Comparison of ENCODE assay signal across 16 cellular contexts in the genomic region with DNA sequence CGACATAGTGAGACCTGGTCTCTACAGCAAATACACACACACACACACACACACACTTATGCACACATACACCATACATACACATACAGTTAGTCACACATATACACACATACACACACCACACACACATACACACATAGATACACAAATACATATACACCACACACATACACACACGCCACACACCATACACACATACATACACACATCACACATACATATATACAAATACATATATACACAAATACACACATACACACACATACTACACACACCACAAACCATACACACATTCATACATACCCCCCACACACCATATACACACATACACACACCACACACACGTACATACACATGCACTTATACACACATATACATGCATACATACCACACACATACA. TPM values are rescaled to one million over a fixed set of nuclear protein-coding genes. Genes with fewer than 3 reads are reported as not detected.
DNase-seq lines count a peak whose midpoint lies in the region; ATAC-seq, FAIRE-seq and TF ChIP-seq lines count a peak whose summit lies in the region.
"Had no signal": no experiment of that assay in that cellular context is flagged by ENCODE, and none has a peak within 500 bp of the region (broad histone marks: within the 10 kb centered on the region; RNA-seq: fewer than 3 reads in every experiment).

No MANE protein-coding gene starts in this region.

- intact Hi-C loops in ascending aorta (cut with DNase I), result no loop called here

- no peak for TF ChIP-seq RAD21 in A549 (conservative IDR thresholded peaks at IDR 0.05 in 1 of 2, IDR thresholded peaks at IDR 0.05 in 1 of 2)

- H3K4me3 ChIP-seq in A549 (no peak overlapping the region), ACC112 (ENCODE audit: low read depth, low read length) (no peak overlapping the region), ascending aorta (no peak overlapping the region), lung (no peak overlapping the region)
- H3K4me3 ChIP-seq: gastrocnemius medialis, mucosa of descending colon, thyroid gland had no signal

- POLR2A ChIA-PET in A549 (lab: Yijun Ruan, JAX), result no interaction called here

- TF ChIP-seq EP300 in A549 (IDR thresholded peaks at IDR 0.05), result no peak

- no peak for FAIRE-seq in A549 (lab: Jason Lieb, UNC)
- FAIRE-seq: H54 had no signal

- H3K27me3 ChIP-seq in ACC112 (ENCODE audit: insufficient read depth, low read length) (no peaks in the 10 kb centered on the region), ascending aorta (no peaks in the 10 kb centered on the region), lung (ENCODE audit: control insufficient read depth, insufficient read depth) (no peaks in the 10 kb centered on the region)
- H3K27me3 ChIP-seq: gastrocnemius medialis, thyroid gland had no signal

- CTCF ChIA-PET in A549 (lab: Yijun Ruan, JAX), result interaction anchor here (0.8 to 2.4 kb wide), 3 partner anchors 11 to 123 kb away, joined by 3 to 10 read pairs (median 3); no protein-coding TSS in a partner anchor

- WGBS in A549 (ENCODE audit: missing lambda C conversion rate), result 93% methylated on average over 3 of the region's 3 CpGs
- 94 to 96% methylated on average over 3 of the region's 3 CpGs for WGBS in lung, 2 donors

- peaks cover 22% of the 10 kb centered on the region for H3K79me2 ChIP-seq in ACC112 (ENCODE audit: control insufficient read depth, insufficient read depth, low read length, unreplicated experiment)

- H3K27ac ChIP-seq in A549 (peak overlapping the region; percentile 83 to 90), ACC112 (ENCODE audit: low read depth, low read length) (peak overlapping the region; percentile 81), ascending aorta (peak overlapping the region; percentile 98), lung (ENCODE audit: low read depth in 1 of 2, low read length in 1 of 2) (peak overlapping the region; percentile 73 to 97)

- TF ChIP-seq CTCF in A549 (IDR thresholded peaks at IDR 0.05), result no peak
- no peak for TF ChIP-seq CTCF in ascending aorta (IDR thresholded peaks at IDR 0.05)
- TF ChIP-seq CTCF in lung (IDR thresholded peaks at IDR 0.05; ENCODE audit: control extremely low read depth, extremely low read depth), result no peak

- peak overlapping the region; percentile 64 for H3K4me2 ChIP-seq in A549

- DNase-seq in A549 (ENCODE audit: low read depth in 1 of 2, low spot score in 1 of 2), result no peak
- DNase-seq in ascending aorta (ENCODE audit: low spot score in 2 of 2), result peak in 1 of 2 donors; percentile 13
- no peak for DNase-seq in lung (ENCODE audit: low spot score)
- DNase-seq in superior temporal gyrus (ENCODE audit: extremely low spot score), result no peak
- DNase-seq in HPDE6-E6E7 (ENCODE audit: extremely low spot score), result no peak
- DNase-seq: activated CD4-positive, alpha-beta T cell treated with anti-CD3 and anti-CD28 coated beads for 48 hours; activated gamma-delta T cell; effector CD8-positive, alpha-beta T cell; gastrocnemius medialis; mucosa of descending colon; NCI-H526 treated with DMSO at 0.1 percent for 48 hours; stimulated activated CD4-positive, alpha-beta T cell treated with anti-CD3 and anti-CD28 coated beads, Interleukin-12 subunit alpha, Interleukin-12 subunit beta, amount 100 ng/mL, for 4 hours had no signal

- H3K4me1 ChIP-seq in A549 (peaks cover 79% of the 10 kb centered on the region), ACC112 (ENCODE audit: control insufficient read depth, insufficient read depth, low read length, unreplicated experiment) (peaks cover 64% of the 10 kb centered on the region), ascending aorta (peaks cover 47 to 93% of the 10 kb centered on the region in 2 donors), lung (ENCODE audit: control insufficient read depth in 2 of 2, insufficient read depth in 2 of 2, low read length in 2 of 2) (peaks cover 11 to 26% of the 10 kb centered on the region in 2 donors)

- H3K36me3 ChIP-seq in ACC112 (ENCODE audit: insufficient read depth, low read length) (peaks cover 4% of the 10 kb centered on the region; the same call in 1 of the 2 replicates), ascending aorta (peaks cover 17 to 27% of the 10 kb centered on the region in 2 donors), lung (ENCODE audit: control insufficient read depth in 2 of 2, insufficient read depth in 2 of 2, low read length in 2 of 2) (peaks cover 4 to 6% of the 10 kb centered on the region in 2 donors)
- H3K36me3 ChIP-seq: gastrocnemius medialis, thyroid gland had no signal

- TF ChIP-seq POLR2A in A549 (IDR thresholded peaks at IDR 0.05; ENCODE audit: low read length), result no peak

- H3K9me3 ChIP-seq in A549 (no peaks in the 10 kb centered on the region), ascending aorta (no peaks in the 10 kb centered on the region), lung (ENCODE audit: control insufficient read depth in 2 of 2, insufficient read depth in 1 of 2, low read length in 1 of 2) (peaks cover 0 to 2% of the 10 kb centered on the region in 2 donors)
- H3K9me3 ChIP-seq: gastrocnemius medialis, mucosa of descending colon, thyroid gland had no signal

- H2AFZ ChIP-seq in ACC112 (ENCODE audit: low read length, unreplicated experiment), result no peak overlapping the region

- ATAC-seq in A549, result no peak
- no peak for ATAC-seq in lung (ENCODE audit: insufficient read depth, low FRiP score)
- no peak for ATAC-seq in GM21381 (IDR thresholded peaks at IDR 0.05; ENCODE audit: unreplicated experiment)
- ATAC-seq: gastrocnemius medialis had no signal

TF ChIP-seq in A549, 52 proteins besides CTCF, POLR2A, EP300 and RAD21:
- TF ChIP-seq MYC (IDR thresholded peaks at IDR 0.05; ENCODE audit: borderline replicate concordance, low read length) (no peak), SMC3 (IDR thresholded peaks at IDR 0.05) (no peak), HOXB13 (CRISPR knock-in tag; IDR thresholded peaks at IDR 0.05; ENCODE audit: low read depth) (no peak), EHF (CRISPR knock-in tag; IDR thresholded peaks at IDR 0.05) (no peak), TFCP2L1 (CRISPR knock-in tag; IDR thresholded peaks at IDR 0.05) (no peak), EHMT2 (IDR thresholded peaks at IDR 0.05; ENCODE audit: low read depth) (no peak), RNF2 (IDR thresholded peaks at IDR 0.05; ENCODE audit: borderline replicate concordance, low read depth) (no peak), FOSL2 (IDR thresholded peaks at IDR 0.05) (no peak), FOSL2 (CRISPR knock-in tag; IDR thresholded peaks at IDR 0.05) (no peak), FOXS1 (CRISPR knock-in tag; IDR thresholded peaks at IDR 0.05) (no peak), HOXA7 (CRISPR knock-in tag; IDR thresholded peaks at IDR 0.05) (no peak), HEYL (CRISPR knock-in tag; IDR thresholded peaks at IDR 0.05) (no peak), RFX5 (IDR thresholded peaks at IDR 0.05) (no peak), RCOR1 (IDR thresholded peaks at IDR 0.05; ENCODE audit: low read depth, low read length) (no peak), CHD4 (IDR thresholded peaks at IDR 0.05; ENCODE audit: borderline replicate concordance) (no peak)
- TF ChIP-seq, protein P1, sequence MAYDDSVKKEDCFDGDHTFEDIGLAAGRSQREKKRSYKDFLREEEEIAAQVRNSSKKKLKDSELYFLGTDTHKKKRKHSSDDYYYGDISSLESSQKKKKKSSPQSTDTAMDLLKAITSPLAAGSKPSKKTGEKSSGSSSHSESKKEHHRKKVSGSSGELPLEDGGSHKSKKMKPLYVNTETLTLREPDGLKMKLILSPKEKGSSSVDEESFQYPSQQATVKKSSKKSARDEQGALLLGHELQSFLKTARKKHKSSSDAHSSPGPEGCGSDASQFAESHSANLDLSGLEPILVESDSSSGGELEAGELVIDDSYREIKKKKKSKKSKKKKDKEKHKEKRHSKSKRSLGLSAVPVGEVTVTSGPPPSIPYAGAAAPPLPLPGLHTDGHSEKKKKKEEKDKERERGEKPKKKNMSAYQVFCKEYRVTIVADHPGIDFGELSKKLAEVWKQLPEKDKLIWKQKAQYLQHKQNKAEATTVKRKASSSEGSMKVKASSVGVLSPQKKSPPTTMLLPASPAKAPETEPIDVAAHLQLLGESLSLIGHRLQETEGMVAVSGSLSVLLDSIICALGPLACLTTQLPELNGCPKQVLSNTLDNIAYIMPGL (CRISPR knock-in tag; IDR thresholded peaks at IDR 0.05; ENCODE audit: borderline replicate concordance), result no peak

RNA-seq across cellular contexts. Expression of gene MICAL2, which starts 57.7 kb away (rescaled TPM):
- 42.1 and 52.4 TPM in 2 replicates for polyA plus RNA-seq in A549 (2011; rRNA removed)
- polyA plus RNA-seq in A549 (2012; cell fraction: cytosol; rRNA removed), result 19.3 and 22.9 TPM in 2 replicates
- polyA plus RNA-seq in A549 (2012; cell fraction: nucleus; rRNA removed), result 25.5 and 31.9 TPM in 2 replicates
- 39.8 to 43.6 TPM (median 43.5 TPM) in 3 replicates for polyA plus RNA-seq in A549 (2017; fragmentation: RNase III; extraction: RNeasy Plus Mini Kit Qiagen cat#74134 plus additional on column Dnase treatment)
- polyA minus RNA-seq in A549 (2011; rRNA and poly(A)+ RNA removed), result 104 and 112 TPM in 2 replicates
- total RNA-seq in ascending aorta, result 237 TPM
- 100 to 1,000 TPM; 124 to 218 TPM for total RNA-seq in lung
- 10 to 100 TPM; 38.2 to 75.3 TPM for polyA plus RNA-seq in lung
